ENCODE assay signal across 12 cellular contexts in genomic region chr14:89621791-89622638, GRCh38.
A peak's percentile ranks its signal among the peaks of the same experiment; 100 is the strongest.
DNase-seq lines count a peak whose midpoint lies in the region; ATAC-seq and TF ChIP-seq lines count a peak whose summit lies in the region.
"Had no signal": no experiment of that assay in that cellular context is flagged by ENCODE, and none has a peak within 500 bp of the region (broad histone marks: within the 10 kb centered on the region; RNA-seq: fewer than 3 reads in every experiment).

No MANE protein-coding gene starts in this region.

- H3K4me1 Mint-ChIP-seq in activated CD4-positive, alpha-beta T cell treated with anti-CD3 and anti-CD28 coated beads for 36 hours, result peaks cover 65% of the 10 kb centered on the region
- H3K4me1 Mint-ChIP-seq in activated naive CD8-positive, alpha-beta T cell treated with anti-CD3 and anti-CD28 coated beads for 36 hours, result peaks cover 52% of the 10 kb centered on the region
- peaks cover 25% of the 10 kb centered on the region for H3K4me1 Mint-ChIP-seq in neural crest cell

- H3K36me3 Mint-ChIP-seq in activated CD4-positive, alpha-beta T cell treated with anti-CD3 and anti-CD28 coated beads for 36 hours (ENCODE audit: low read depth), result peaks cover 23% of the 10 kb centered on the region
- H3K36me3 Mint-ChIP-seq in activated naive CD8-positive, alpha-beta T cell treated with anti-CD3 and anti-CD28 coated beads for 36 hours, result peaks cover 15% of the 10 kb centered on the region
- no peaks in the 10 kb centered on the region for H3K36me3 Mint-ChIP-seq in neural crest cell (ENCODE audit: low read depth)

- peak overlapping the region; percentile 95 for H3K4me3 Mint-ChIP-seq in activated CD4-positive, alpha-beta T cell treated with anti-CD3 and anti-CD28 coated beads for 36 hours
- H3K4me3 Mint-ChIP-seq in activated naive CD8-positive, alpha-beta T cell treated with anti-CD3 and anti-CD28 coated beads for 36 hours, result peak overlapping the region; percentile 82
- H3K4me3 Mint-ChIP-seq in neural crest cell, result peak overlapping the region; percentile 21

- ATAC-seq in activated CD4-positive, alpha-beta T cell treated with anti-CD3 and anti-CD28 coated beads for 36 hours, result no peak
- ATAC-seq in HG03521 (IDR thresholded peaks at IDR 0.05; ENCODE audit: unreplicated experiment) (no peak), GM19455 (IDR thresholded peaks at IDR 0.05; ENCODE audit: unreplicated experiment) (no peak)
- ATAC-seq: A549, left lung, psoas muscle had no signal

- POLR2A ChIA-PET in activated CD4-positive, alpha-beta T cell treated with anti-CD3 and anti-CD28 coated beads for 36 hours (lab: Charles Lee), result interaction anchor here (0.7 to 1.0 kb wide), 3 partner anchors 19 to 192 kb away, joined by 3 to 6 read pairs (median 6); no protein-coding TSS in a partner anchor

- H3K9me3 Mint-ChIP-seq in activated CD4-positive, alpha-beta T cell treated with anti-CD3 and anti-CD28 coated beads for 36 hours (ENCODE audit: low read depth), result peaks cover 7% of the 10 kb centered on the region
- peaks cover 20% of the 10 kb centered on the region for H3K9me3 Mint-ChIP-seq in activated naive CD8-positive, alpha-beta T cell treated with anti-CD3 and anti-CD28 coated beads for 36 hours
- no peaks in the 10 kb centered on the region for H3K9me3 Mint-ChIP-seq in neural crest cell

- TF ChIP-seq CTCF in neural crest cell (conservative IDR thresholded peaks at IDR 0.05), result no peak

- peak; percentile 23 for DNase-seq in activated CD4-positive, alpha-beta T cell treated with anti-CD3 and anti-CD28 coated beads for 36 hours
- DNase-seq in activated CD4-positive, alpha-beta T cell treated with anti-CD3 and anti-CD28 coated beads, Interleukin-2, amount 50 U/mL, for 4 hours, result no peak
- DNase-seq in NCI-H1694 treated with DMSO at 0.1 percent for 48 hours (lab: John Stamatoyannopoulos, UW) (peak; percentile 96), neural crest cell (ENCODE audit: low read depth, low spot score) (no peak), DMS153 treated with DMSO at 0.1 percent for 48 hours (lab: John Stamatoyannopoulos, UW; ENCODE audit: unreplicated experiment) (no peak)
- no peak for DNase-seq in activated naive CD8-positive, alpha-beta T cell treated with anti-CD3 and anti-CD28 coated beads for 36 hours
- DNase-seq: left lung, NCI-H1105 treated with DMSO at 0.1 percent for 48 hours, psoas muscle had no signal

- intact Hi-C loops in activated CD4-positive, alpha-beta T cell treated with anti-CD3 and anti-CD28 coated beads for 36 hours (cut with DNase I, micrococcal nuclease), result loop anchor here (1.0 to 5.0 kb wide), 17 partner anchors 19 to 1065 kb away; partner anchors contain the start of genes EFCAB11 (in 1 of the 2), FOXN3 (in 1 of the 2) and TDP1 (in 1 of the 2)

- CTCF ChIA-PET in activated CD4-positive, alpha-beta T cell treated with anti-CD3 and anti-CD28 coated beads for 36 hours (lab: Charles Lee), result interaction anchor here (0.6 to 1.3 kb wide), 4 partner anchors 12 to 171 kb away, joined by 3 to 6 read pairs (median 4); no protein-coding TSS in a partner anchor

- H3K27ac Mint-ChIP-seq in activated CD4-positive, alpha-beta T cell treated with anti-CD3 and anti-CD28 coated beads for 36 hours, result peak overlapping the region; percentile 94
- peak overlapping the region; percentile 91 for H3K27ac Mint-ChIP-seq in activated naive CD8-positive, alpha-beta T cell treated with anti-CD3 and anti-CD28 coated beads for 36 hours
- H3K27ac Mint-ChIP-seq in neural crest cell (ENCODE audit: unreplicated experiment), result no peak overlapping the region

- H3K27me3 Mint-ChIP-seq in activated CD4-positive, alpha-beta T cell treated with anti-CD3 and anti-CD28 coated beads for 36 hours, result no peaks in the 10 kb centered on the region
- no peaks in the 10 kb centered on the region for H3K27me3 Mint-ChIP-seq in activated naive CD8-positive, alpha-beta T cell treated with anti-CD3 and anti-CD28 coated beads for 36 hours
- peaks cover 23% of the 10 kb centered on the region for H3K27me3 Mint-ChIP-seq in neural crest cell (ENCODE audit: low read depth)

Comparison
In these comparisons a context has a peak if more than half of its experiments do, and no peak if none do; other contexts are left out.
1. DNase-seq: peak in activated CD4-positive, alpha-beta T cell treated with anti-CD3 and anti-CD28 coated beads for 36 hours (single experiment) and NCI-H1694 treated with DMSO at 0.1 percent for 48 hours (single experiment); none in activated CD4-positive, alpha-beta T cell treated with anti-CD3 and anti-CD28 coated beads, Interleukin-2, amount 50 U/mL, for 4 hours (0 of 2), activated naive CD8-positive, alpha-beta T cell treated with anti-CD3 and anti-CD28 coated beads for 36 hours (single experiment), neural crest cell (single experiment) and DMS153 treated with DMSO at 0.1 percent for 48 hours (single experiment).
2. H3K4me3 Mint-ChIP-seq: peak in every context shown above with its lines; median percentile 95 in activated CD4-positive, alpha-beta T cell treated with anti-CD3 and anti-CD28 coated beads for 36 hours; 82 in activated naive CD8-positive, alpha-beta T cell treated with anti-CD3 and anti-CD28 coated beads for 36 hours; 21 in neural crest cell.